8 cellular contexts compared by ENCODE assay signal in the genomic region with DNA sequence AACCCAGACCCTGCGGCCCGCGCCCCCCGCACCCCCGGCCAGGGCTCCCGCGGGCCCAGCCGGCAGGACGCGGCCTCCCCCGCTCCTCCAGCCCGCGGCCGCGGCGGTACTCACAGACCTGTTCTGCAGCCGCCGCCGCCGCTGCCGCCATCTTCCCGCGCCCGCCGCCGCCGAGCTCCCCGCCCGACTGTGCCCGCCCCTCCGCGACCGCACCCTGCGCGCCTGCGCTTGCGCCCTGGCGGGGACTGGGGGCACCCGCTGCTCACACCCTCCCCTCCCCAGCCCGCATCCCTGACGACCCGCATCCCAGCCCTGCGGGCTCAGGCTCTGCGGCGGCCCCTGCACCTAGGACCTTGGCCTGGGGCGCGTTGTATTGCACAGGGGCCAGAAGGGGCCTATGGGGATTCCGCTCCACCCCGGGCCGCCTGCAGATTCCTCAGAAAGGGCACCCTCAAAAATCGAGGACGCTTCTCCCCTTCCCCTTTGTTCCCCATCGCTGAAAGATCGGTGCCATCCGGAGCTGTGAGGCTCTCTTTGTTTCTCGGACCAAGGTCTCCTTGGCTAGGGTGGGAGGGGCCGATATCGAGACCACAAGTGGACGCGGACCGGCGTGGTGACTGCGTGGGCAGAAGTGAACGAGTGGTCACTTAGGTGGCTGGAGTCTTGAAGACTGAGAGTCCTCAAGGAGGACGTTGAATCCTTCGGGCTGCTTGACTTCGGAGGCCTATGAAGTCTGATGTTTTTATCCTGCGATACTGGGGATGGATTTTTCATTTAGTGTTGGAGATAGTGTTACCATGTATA. TPM values are rescaled to one million over a fixed set of nuclear protein-coding genes. Genes with fewer than 3 reads are reported as not detected.
DNase-seq lines count a peak whose midpoint lies in the region; ATAC-seq, FAIRE-seq and TF ChIP-seq lines count a peak whose summit lies in the region.

A gene with protein sequence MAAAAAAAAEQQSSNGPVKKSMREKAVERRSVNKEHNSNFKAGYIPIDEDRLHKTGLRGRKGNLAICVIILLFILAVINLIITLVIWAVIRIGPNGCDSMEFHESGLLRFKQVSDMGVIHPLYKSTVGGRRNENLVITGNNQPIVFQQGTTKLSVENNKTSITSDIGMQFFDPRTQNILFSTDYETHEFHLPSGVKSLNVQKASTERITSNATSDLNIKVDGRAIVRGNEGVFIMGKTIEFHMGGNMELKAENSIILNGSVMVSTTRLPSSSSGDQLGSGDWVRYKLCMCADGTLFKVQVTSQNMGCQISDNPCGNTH (minus strand): TSS at position 191 of the 804 bp plus-strand sequence. CDS start 40 bp downstream, at position 151.

- 0 out of 2 replicates have a peak, but pooled peaks cover 5% of the 10 kb centered on the region for H3K9me3 ChIP-seq in SJSA1 (replicated peaks)
- H3K9me3 ChIP-seq in parathyroid adenoma (ENCODE audit: control insufficient read depth, low read length), result no peaks in the 10 kb centered on the region
- H3K9me3 ChIP-seq in thymus (ENCODE audit: control insufficient read depth), result no peaks in the 10 kb centered on the region

- H3K27ac Mint-ChIP-seq in activated naive CD4-positive, alpha-beta T cell treated with anti-CD3 and anti-CD28 coated beads, Interleukin-2, amount 50 U/mL, for 72 hours, result peak within 1 kb of the TSS; percentile 83 to 86

- peak; percentile 38 for DNase-seq in Caki2 (ENCODE audit: low read depth)
- peak; percentile 57 for DNase-seq in HTR-8/SVneo (ENCODE audit: insufficient read length, low spot score)
- DNase-seq in SJSA1 (ENCODE audit: low read depth in 1 of 2, low spot score in 2 of 2), result peak; percentile 37 to 65
- peak; percentile 70 to 77 for DNase-seq in activated naive CD4-positive, alpha-beta T cell treated with anti-CD3 and anti-CD28 coated beads, Interleukin-2, amount 50 U/mL, for 72 hours (ENCODE audit: low spot score in 2 of 2)
- DNase-seq in Right ventricle myocardium inferior (ENCODE audit: missing footprints), result peak; percentile 81

- ATAC-seq in GM21367 (IDR thresholded peaks at IDR 0.05; ENCODE audit: unreplicated experiment) (peak; percentile 90), Right ventricle myocardium inferior (peak; percentile 93)
- peak; percentile 94 to 97 for ATAC-seq in activated naive CD4-positive, alpha-beta T cell treated with anti-CD3 and anti-CD28 coated beads, Interleukin-2, amount 50 U/mL, for 72 hours

- H3K27ac ChIP-seq in SJSA1 (no peak within 1 kb of the TSS), parathyroid adenoma (peak within 1 kb of the TSS; percentile 53), thymus (ENCODE audit: low read depth) (peak within 1 kb of the TSS; percentile 38)

- H3K9me3 Mint-ChIP-seq in activated naive CD4-positive, alpha-beta T cell treated with anti-CD3 and anti-CD28 coated beads, Interleukin-2, amount 50 U/mL, for 72 hours, result no peaks in the 10 kb centered on the region

- WGBS in thymus, result 7% methylated on average over 68 of the region's 68 CpGs

- intact Hi-C loops in Right ventricle myocardium inferior (cut with DNase I), result no loop called here

- H3K4me3 ChIP-seq in SJSA1, result peak within 1 kb of the TSS; percentile 65
- peak within 1 kb of the TSS; percentile 63 for H3K4me3 ChIP-seq in parathyroid adenoma (ENCODE audit: low read depth, low read length)
- H3K4me3 ChIP-seq in thymus (ENCODE audit: low read length), result peak within 1 kb of the TSS; percentile 78

- H3K79me2 ChIP-seq in parathyroid adenoma, result peaks cover 4% of the 10 kb centered on the region

- no peak for TF ChIP-seq CTCF in parathyroid adenoma (IDR thresholded peaks at IDR 0.05)

- H3K9ac ChIP-seq in parathyroid adenoma, result no peak within 1 kb of the TSS

- H3K36me3 ChIP-seq in SJSA1, result peaks cover 17% of the 10 kb centered on the region
- H3K36me3 ChIP-seq in parathyroid adenoma (ENCODE audit: control insufficient read depth, insufficient read depth, low read length), result no peaks in the 10 kb centered on the region
- H3K36me3 ChIP-seq in thymus (ENCODE audit: control insufficient read depth, insufficient read depth), result no peaks in the 10 kb centered on the region

- H2AFZ ChIP-seq in parathyroid adenoma, result peak within 1 kb of the TSS; percentile 93

- peaks cover 13% of the 10 kb centered on the region for H3K4me1 ChIP-seq in SJSA1 (replicated peaks)
- H3K4me1 ChIP-seq in parathyroid adenoma, result peaks cover 6% of the 10 kb centered on the region
- H3K4me1 ChIP-seq in thymus (ENCODE audit: control insufficient read depth, insufficient read depth, low read length), result peaks cover 4% of the 10 kb centered on the region

- peak within 1 kb of the TSS; percentile 86 for H3K4me2 ChIP-seq in parathyroid adenoma (ENCODE audit: low read length)

- H3K27me3 ChIP-seq in SJSA1 (replicated peaks), result peaks cover 10% of the 10 kb centered on the region
- no peaks in the 10 kb centered on the region for H3K27me3 ChIP-seq in parathyroid adenoma (ENCODE audit: control insufficient read depth, insufficient read depth, low read length)
- H3K27me3 ChIP-seq in thymus (ENCODE audit: control insufficient read depth, insufficient read depth), result peaks cover 2% of the 10 kb centered on the region

- no peak for FAIRE-seq in HTR-8/SVneo (lab: Jason Lieb, UNC)

- in situ Hi-C loops in Caki2 (cut with HindIII; ENCODE audit: low pct_unique_long_range_greater_than_20kb, low sequenced_read_pairs), result no loop called here

- H3K36me3 Mint-ChIP-seq in activated naive CD4-positive, alpha-beta T cell treated with anti-CD3 and anti-CD28 coated beads, Interleukin-2, amount 50 U/mL, for 72 hours, result peaks cover 0 to 5% of the 10 kb centered on the region in 2 donors

RNA-seq across cellular contexts. Expression of the gene that starts here (rescaled TPM):
- 8.6 and 9.2 TPM in 2 replicates for total RNA-seq in Caki2 (2014; rRNA removed; shearing (Covaris generic); ENCODE audit: low replicate concordance)
- 20.1 and 32.8 TPM in 2 replicates for total RNA-seq in SJSA1 (2014; rRNA removed; shearing (Covaris generic))
- 10 to 100 TPM; 10.5 to 12.1 TPM for total RNA-seq in activated naive CD4-positive, alpha-beta T cell treated with anti-CD3 and anti-CD28 coated beads, Interleukin-2, amount 50 U/mL, for 72 hours
- total RNA-seq in Right ventricle myocardium inferior, result 80.4 TPM
- polyA plus RNA-seq in thymus, result 8.8 TPM
